In the genomic region with DNA sequence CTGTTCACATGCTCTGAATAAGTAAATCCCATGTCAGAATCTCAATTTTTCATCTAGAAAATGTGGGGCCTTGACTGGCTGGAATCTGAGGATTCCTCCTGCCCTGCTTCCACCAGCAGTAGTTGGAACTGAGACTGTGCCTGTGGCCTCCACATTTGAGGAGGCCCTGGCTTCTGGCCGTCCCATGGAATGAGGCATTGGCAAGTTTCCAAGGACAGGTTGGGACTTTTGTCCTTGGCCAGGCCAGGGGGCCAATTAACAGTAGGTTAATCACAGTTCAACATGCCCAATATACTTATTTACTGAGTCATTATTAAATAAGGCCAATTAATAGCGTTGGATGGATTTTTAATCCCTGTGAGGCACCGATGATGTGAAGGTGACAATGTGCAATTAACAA, we compare ENCODE assay signal across 2 cellular contexts.
TF ChIP-seq lines count a peak whose summit lies in the region.

No MANE protein-coding gene starts in this region.

TF ChIP-seq in HepG2, 621 proteins besides CTCF, POLR2A, EP300 and RAD21 (continues in another document):
- TF ChIP-seq, protein P1, sequence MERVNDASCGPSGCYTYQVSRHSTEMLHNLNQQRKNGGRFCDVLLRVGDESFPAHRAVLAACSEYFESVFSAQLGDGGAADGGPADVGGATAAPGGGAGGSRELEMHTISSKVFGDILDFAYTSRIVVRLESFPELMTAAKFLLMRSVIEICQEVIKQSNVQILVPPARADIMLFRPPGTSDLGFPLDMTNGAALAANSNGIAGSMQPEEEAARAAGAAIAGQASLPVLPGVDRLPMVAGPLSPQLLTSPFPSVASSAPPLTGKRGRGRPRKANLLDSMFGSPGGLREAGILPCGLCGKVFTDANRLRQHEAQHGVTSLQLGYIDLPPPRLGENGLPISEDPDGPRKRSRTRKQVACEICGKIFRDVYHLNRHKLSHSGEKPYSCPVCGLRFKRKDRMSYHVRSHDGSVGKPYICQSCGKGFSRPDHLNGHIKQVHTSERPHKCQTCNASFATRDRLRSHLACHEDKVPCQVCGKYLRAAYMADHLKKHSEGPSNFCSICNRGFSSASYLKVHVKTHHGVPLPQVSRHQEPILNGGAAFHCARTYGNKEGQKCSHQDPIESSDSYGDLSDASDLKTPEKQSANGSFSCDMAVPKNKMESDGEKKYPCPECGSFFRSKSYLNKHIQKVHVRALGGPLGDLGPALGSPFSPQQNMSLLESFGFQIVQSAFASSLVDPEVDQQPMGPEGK (CRISPR knock-in tag; IDR thresholded peaks at IDR 0.05) = no peak
- TF ChIP-seq, protein P2, sequence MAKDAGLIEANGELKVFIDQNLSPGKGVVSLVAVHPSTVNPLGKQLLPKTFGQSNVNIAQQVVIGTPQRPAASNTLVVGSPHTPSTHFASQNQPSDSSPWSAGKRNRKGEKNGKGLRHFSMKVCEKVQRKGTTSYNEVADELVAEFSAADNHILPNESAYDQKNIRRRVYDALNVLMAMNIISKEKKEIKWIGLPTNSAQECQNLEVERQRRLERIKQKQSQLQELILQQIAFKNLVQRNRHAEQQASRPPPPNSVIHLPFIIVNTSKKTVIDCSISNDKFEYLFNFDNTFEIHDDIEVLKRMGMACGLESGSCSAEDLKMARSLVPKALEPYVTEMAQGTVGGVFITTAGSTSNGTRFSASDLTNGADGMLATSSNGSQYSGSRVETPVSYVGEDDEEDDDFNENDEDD (CRISPR knock-in tag; IDR thresholded peaks at IDR 0.05; ENCODE audit: borderline replicate concordance) = no peak
- TF ChIP-seq, protein P3, sequence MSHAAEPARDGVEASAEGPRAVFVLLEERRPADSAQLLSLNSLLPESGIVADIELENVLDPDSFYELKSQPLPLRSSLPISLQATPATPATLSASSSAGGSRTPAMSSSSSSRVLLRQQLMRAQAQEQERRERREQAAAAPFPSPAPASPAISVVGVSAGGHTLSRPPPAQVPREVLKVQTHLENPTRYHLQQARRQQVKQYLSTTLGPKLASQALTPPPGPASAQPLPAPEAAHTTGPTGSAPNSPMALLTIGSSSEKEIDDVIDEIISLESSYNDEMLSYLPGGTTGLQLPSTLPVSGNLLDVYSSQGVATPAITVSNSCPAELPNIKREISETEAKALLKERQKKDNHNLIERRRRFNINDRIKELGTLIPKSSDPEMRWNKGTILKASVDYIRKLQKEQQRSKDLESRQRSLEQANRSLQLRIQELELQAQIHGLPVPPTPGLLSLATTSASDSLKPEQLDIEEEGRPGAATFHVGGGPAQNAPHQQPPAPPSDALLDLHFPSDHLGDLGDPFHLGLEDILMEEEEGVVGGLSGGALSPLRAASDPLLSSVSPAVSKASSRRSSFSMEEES (CRISPR knock-in tag; IDR thresholded peaks at IDR 0.05) = no peak
- TF ChIP-seq, protein P4, sequence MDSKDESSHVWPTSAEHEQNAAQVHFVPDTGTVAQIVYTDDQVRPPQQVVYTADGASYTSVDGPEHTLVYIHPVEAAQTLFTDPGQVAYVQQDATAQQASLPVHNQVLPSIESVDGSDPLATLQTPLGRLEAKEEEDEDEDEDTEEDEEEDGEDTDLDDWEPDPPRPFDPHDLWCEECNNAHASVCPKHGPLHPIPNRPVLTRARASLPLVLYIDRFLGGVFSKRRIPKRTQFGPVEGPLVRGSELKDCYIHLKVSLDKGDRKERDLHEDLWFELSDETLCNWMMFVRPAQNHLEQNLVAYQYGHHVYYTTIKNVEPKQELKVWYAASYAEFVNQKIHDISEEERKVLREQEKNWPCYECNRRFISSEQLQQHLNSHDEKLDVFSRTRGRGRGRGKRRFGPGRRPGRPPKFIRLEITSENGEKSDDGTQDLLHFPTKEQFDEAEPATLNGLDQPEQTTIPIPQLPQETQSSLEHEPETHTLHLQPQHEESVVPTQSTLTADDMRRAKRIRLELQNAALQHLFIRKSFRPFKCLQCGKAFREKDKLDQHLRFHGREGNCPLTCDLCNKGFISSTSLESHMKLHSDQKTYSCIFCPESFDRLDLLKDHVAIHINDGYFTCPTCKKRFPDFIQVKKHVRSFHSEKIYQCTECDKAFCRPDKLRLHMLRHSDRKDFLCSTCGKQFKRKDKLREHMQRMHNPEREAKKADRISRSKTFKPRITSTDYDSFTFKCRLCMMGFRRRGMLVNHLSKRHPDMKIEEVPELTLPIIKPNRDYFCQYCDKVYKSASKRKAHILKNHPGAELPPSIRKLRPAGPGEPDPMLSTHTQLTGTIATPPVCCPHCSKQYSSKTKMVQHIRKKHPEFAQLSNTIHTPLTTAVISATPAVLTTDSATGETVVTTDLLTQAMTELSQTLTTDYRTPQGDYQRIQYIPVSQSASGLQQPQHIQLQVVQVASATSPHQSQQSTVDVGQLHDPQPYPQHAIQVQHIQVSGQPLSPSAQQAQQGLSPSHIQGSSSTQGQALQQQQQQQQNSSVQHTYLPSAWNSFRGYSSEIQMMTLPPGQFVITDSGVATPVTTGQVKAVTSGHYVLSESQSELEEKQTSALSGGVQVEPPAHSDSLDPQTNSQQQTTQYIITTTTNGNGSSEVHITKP (CRISPR knock-in tag; IDR thresholded peaks at IDR 0.05; ENCODE audit: low read depth) = no peak
- TF ChIP-seq GFI1 (CRISPR knock-in tag; IDR thresholded peaks at IDR 0.05; ENCODE audit: borderline replicate concordance) (no peak), ZFP41 (CRISPR knock-in tag; IDR thresholded peaks at IDR 0.05; ENCODE audit: borderline replicate concordance) (no peak), AGO2 (optimal IDR thresholded peaks at IDR 0.05; ENCODE audit: low read depth, low read length) (no peak)
- TF ChIP-seq, protein P5, sequence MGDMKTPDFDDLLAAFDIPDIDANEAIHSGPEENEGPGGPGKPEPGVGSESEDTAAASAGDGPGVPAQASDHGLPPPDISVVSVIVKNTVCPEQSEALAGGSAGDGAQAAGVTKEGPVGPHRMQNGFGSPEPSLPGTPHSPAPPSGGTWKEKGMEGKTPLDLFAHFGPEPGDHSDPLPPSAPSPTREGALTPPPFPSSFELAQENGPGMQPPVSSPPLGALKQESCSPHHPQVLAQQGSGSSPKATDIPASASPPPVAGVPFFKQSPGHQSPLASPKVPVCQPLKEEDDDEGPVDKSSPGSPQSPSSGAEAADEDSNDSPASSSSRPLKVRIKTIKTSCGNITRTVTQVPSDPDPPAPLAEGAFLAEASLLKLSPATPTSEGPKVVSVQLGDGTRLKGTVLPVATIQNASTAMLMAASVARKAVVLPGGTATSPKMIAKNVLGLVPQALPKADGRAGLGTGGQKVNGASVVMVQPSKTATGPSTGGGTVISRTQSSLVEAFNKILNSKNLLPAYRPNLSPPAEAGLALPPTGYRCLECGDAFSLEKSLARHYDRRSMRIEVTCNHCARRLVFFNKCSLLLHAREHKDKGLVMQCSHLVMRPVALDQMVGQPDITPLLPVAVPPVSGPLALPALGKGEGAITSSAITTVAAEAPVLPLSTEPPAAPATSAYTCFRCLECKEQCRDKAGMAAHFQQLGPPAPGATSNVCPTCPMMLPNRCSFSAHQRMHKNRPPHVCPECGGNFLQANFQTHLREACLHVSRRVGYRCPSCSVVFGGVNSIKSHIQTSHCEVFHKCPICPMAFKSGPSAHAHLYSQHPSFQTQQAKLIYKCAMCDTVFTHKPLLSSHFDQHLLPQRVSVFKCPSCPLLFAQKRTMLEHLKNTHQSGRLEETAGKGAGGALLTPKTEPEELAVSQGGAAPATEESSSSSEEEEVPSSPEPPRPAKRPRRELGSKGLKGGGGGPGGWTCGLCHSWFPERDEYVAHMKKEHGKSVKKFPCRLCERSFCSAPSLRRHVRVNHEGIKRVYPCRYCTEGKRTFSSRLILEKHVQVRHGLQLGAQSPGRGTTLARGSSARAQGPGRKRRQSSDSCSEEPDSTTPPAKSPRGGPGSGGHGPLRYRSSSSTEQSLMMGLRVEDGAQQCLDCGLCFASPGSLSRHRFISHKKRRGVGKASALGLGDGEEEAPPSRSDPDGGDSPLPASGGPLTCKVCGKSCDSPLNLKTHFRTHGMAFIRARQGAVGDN (CRISPR knock-in tag; IDR thresholded peaks at IDR 0.05) = no peak

TF ChIP-seq in K562, 482 proteins besides CTCF, POLR2A, EP300 and RAD21:
- TF ChIP-seq ZNF695 (CRISPR knock-in tag; IDR thresholded peaks at IDR 0.05) = no peak
- TF ChIP-seq, protein P6, sequence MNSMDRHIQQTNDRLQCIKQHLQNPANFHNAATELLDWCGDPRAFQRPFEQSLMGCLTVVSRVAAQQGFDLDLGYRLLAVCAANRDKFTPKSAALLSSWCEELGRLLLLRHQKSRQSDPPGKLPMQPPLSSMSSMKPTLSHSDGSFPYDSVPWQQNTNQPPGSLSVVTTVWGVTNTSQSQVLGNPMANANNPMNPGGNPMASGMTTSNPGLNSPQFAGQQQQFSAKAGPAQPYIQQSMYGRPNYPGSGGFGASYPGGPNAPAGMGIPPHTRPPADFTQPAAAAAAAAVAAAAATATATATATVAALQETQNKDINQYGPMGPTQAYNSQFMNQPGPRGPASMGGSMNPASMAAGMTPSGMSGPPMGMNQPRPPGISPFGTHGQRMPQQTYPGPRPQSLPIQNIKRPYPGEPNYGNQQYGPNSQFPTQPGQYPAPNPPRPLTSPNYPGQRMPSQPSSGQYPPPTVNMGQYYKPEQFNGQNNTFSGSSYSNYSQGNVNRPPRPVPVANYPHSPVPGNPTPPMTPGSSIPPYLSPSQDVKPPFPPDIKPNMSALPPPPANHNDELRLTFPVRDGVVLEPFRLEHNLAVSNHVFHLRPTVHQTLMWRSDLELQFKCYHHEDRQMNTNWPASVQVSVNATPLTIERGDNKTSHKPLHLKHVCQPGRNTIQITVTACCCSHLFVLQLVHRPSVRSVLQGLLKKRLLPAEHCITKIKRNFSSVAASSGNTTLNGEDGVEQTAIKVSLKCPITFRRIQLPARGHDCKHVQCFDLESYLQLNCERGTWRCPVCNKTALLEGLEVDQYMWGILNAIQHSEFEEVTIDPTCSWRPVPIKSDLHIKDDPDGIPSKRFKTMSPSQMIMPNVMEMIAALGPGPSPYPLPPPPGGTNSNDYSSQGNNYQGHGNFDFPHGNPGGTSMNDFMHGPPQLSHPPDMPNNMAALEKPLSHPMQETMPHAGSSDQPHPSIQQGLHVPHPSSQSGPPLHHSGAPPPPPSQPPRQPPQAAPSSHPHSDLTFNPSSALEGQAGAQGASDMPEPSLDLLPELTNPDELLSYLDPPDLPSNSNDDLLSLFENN (IDR thresholded peaks at IDR 0.05; ENCODE audit: low read depth in 2 of 2, low read length in 2 of 2) = no peak
- TF ChIP-seq NFIC (IDR thresholded peaks at IDR 0.05) = peak; percentile 54
- no peak for TF ChIP-seq ELF4 (CRISPR knock-in tag; IDR thresholded peaks at IDR 0.05)
- no peak for TF ChIP-seq LEF1 (IDR thresholded peaks at IDR 0.05)
- TF ChIP-seq SMARCA5 (IDR thresholded peaks at IDR 0.05) = no peak
